ENCODE assay signal across 19 cellular contexts in genomic region chr11:115920841-115921480, GRCh38.
DNase-seq lines count a peak whose midpoint lies in the region; ATAC-seq lines count a peak whose summit lies in the region.
"Had no signal": no experiment of that assay in that cellular context is flagged by ENCODE, and none has a peak within 500 bp of the region (broad histone marks: within the 10 kb centered on the region; RNA-seq: fewer than 3 reads in every experiment).

No MANE protein-coding gene starts in this region.

- H3K36me3 Mint-ChIP-seq in activated T-helper 2 cell treated with anti-CD3 and anti-CD28 coated beads, Interferon-gamma antibody, Interleukin-2, Interleukin-4, amounts not matched to agents 10 μg/mL and 5 μg/mL and 100 μg/mL, durations not matched to agents 14 hours and 24 hours and 36 hours (ENCODE audit: low read depth) = no peaks in the 10 kb centered on the region

- no peak overlapping the region for H3K4me3 Mint-ChIP-seq in activated T-helper 2 cell treated with anti-CD3 and anti-CD28 coated beads, Interferon-gamma antibody, Interleukin-2, Interleukin-4, amounts not matched to agents 10 μg/mL and 5 μg/mL and 100 μg/mL, durations not matched to agents 14 hours and 24 hours and 36 hours (ENCODE audit: low read depth)
- no peak overlapping the region for H3K4me3 Mint-ChIP-seq in stimulated activated naive CD8-positive, alpha-beta T cell treated with anti-CD3 and anti-CD28 coated beads, Interleukin-15, amount 100 ng/mL, for 72 hours

- H3K27me3 Mint-ChIP-seq in activated T-helper 2 cell treated with anti-CD3 and anti-CD28 coated beads, Interferon-gamma antibody, Interleukin-2, Interleukin-4, amounts not matched to agents 10 μg/mL and 5 μg/mL and 100 μg/mL, durations not matched to agents 14 hours and 24 hours and 36 hours (ENCODE audit: low read depth) = no peaks in the 10 kb centered on the region
- peaks cover 6% of the 10 kb centered on the region for H3K27me3 Mint-ChIP-seq in stimulated activated naive CD8-positive, alpha-beta T cell treated with anti-CD3 and anti-CD28 coated beads, Interleukin-15, amount 100 ng/mL, for 72 hours

- no peaks in the 10 kb centered on the region for H3K9me3 Mint-ChIP-seq in activated T-helper 2 cell treated with anti-CD3 and anti-CD28 coated beads, Interferon-gamma antibody, Interleukin-2, Interleukin-4, amounts not matched to agents 10 μg/mL and 5 μg/mL and 100 μg/mL, durations not matched to agents 14 hours and 24 hours and 36 hours
- H3K9me3 Mint-ChIP-seq in stimulated activated naive CD8-positive, alpha-beta T cell treated with anti-CD3 and anti-CD28 coated beads, Interleukin-15, amount 100 ng/mL, for 72 hours = peaks cover 5 to 25% of the 10 kb centered on the region in 2 donors

- peak overlapping the region; percentile 97 for H3K27ac Mint-ChIP-seq in activated T-helper 2 cell treated with anti-CD3 and anti-CD28 coated beads, Interferon-gamma antibody, Interleukin-2, Interleukin-4, amounts not matched to agents 10 μg/mL and 5 μg/mL and 100 μg/mL, durations not matched to agents 14 hours and 24 hours and 36 hours
- no peak overlapping the region for H3K27ac Mint-ChIP-seq in stimulated activated naive CD8-positive, alpha-beta T cell treated with anti-CD3 and anti-CD28 coated beads, Interleukin-15, amount 100 ng/mL, for 72 hours

- intact Hi-C loops in activated T-helper 2 cell treated with anti-CD3 and anti-CD28 coated beads, Interferon-gamma antibody, Interleukin-2, Interleukin-4, amounts not matched to agents 10 μg/mL and 5 μg/mL and 100 μg/mL, durations not matched to agents 14 hours and 24 hours and 36 hours (cut with micrococcal nuclease) = loop anchor here (10.0 kb wide), 1 partner anchor 726 kb away; no protein-coding TSS in a partner anchor

- no peak for ATAC-seq in HG03196 (IDR thresholded peaks at IDR 0.05; ENCODE audit: unreplicated experiment)
- ATAC-seq in stimulated activated naive CD8-positive, alpha-beta T cell treated with anti-CD3 and anti-CD28 coated beads, Interleukin-15, amount 100 ng/mL, for 72 hours = no peak
- ATAC-seq: heart left ventricle had no signal

- H3K4me1 Mint-ChIP-seq in activated T-helper 2 cell treated with anti-CD3 and anti-CD28 coated beads, Interferon-gamma antibody, Interleukin-2, Interleukin-4, amounts not matched to agents 10 μg/mL and 5 μg/mL and 100 μg/mL, durations not matched to agents 14 hours and 24 hours and 36 hours (ENCODE audit: low read depth) = peaks cover 58% of the 10 kb centered on the region
- peaks cover 36% of the 10 kb centered on the region for H3K4me1 Mint-ChIP-seq in stimulated activated naive CD8-positive, alpha-beta T cell treated with anti-CD3 and anti-CD28 coated beads, Interleukin-15, amount 100 ng/mL, for 72 hours

- DNase-seq in DMS79 (lab: John Stamatoyannopoulos, UW) (peak; percentile 55), HK-2 (ENCODE audit: unreplicated experiment) (peak; percentile 42), renal cortical epithelial cell (ENCODE audit: low read depth) (peak; percentile 86), NCI-H1436 (lab: John Stamatoyannopoulos, UW) (no peak)
- no peak for DNase-seq in activated T-helper 2 cell treated with anti-CD3 and anti-CD28 coated beads, Interferon-gamma antibody, Interleukin-2, Interleukin-4, amounts not matched to agents 10 μg/mL and 5 μg/mL and 100 μg/mL, durations not matched to agents 14 hours and 24 hours and 36 hours (ENCODE audit: low spot score)
- DNase-seq in stimulated activated naive CD8-positive, alpha-beta T cell treated with anti-CD3 and anti-CD28 coated beads, Interleukin-15, amount 100 ng/mL, for 72 hours = no peak
- DNase-seq: activated gamma-delta T cell treated with Interleukin-2 at 50 U/mL for 16 hours; AML-193; H7; heart left ventricle; KBM-7; NCI-H2107; NCI-H526 treated with DMSO at 0.1 percent for 48 hours; OCI-M1; SIG-M5; stimulated activated CD4-positive, alpha-beta T cell treated with anti-CD3 and anti-CD28 coated beads, Interleukin-2, amount 100 ng/mL, for 48 hours; stomach; trophoblast cell had no signal

Comparison
In these comparisons a context has a peak if more than half of its experiments do, and no peak if none do; other contexts are left out.
1. DNase-seq: peak in DMS79 (single experiment), HK-2 (single experiment) and renal cortical epithelial cell (single experiment); none in activated T-helper 2 cell treated with anti-CD3 and anti-CD28 coated beads, Interferon-gamma antibody, Interleukin-2, Interleukin-4, amounts not matched to agents 10 μg/mL and 5 μg/mL and 100 μg/mL, durations not matched to agents 14 hours and 24 hours and 36 hours (single experiment), stimulated activated naive CD8-positive, alpha-beta T cell treated with anti-CD3 and anti-CD28 coated beads, Interleukin-15, amount 100 ng/mL, for 72 hours (0 of 2) and NCI-H1436 (single experiment).